In genomic region chr11:26584818-26585217, GRCh38 we compare ENCODE assay signal across 19 cellular contexts. TPM values are rescaled to one million over a fixed set of nuclear protein-coding genes. Genes with fewer than 3 reads are reported as not detected.
DNase-seq lines count a peak whose midpoint lies in the region; ATAC-seq, FAIRE-seq and TF ChIP-seq lines count a peak whose summit lies in the region.
"Had no signal": no experiment of that assay in that cellular context is flagged by ENCODE, and none has a peak within 500 bp of the region (broad histone marks: within the 10 kb centered on the region; RNA-seq: fewer than 3 reads in every experiment).

No MANE protein-coding gene starts in this region.

- in situ Hi-C loops in GM13977 (cut with MboI; ENCODE audit: low pct_unique_long_range_greater_than_20kb, low sequenced_read_pairs, unreplicated experiment): no loop called here
- in situ Hi-C loops in GM12878 (cut with MboI): no loop called here

- no peak overlapping the region for H3K4me2 ChIP-seq in GM12878 (ENCODE audit: control insufficient read depth, insufficient read depth)
- H3K4me2 ChIP-seq: KMS-11 had no signal

- no peaks in the 10 kb centered on the region for H3K36me3 Mint-ChIP-seq in activated CD4-positive, alpha-beta T cell treated with anti-CD3 and anti-CD28 coated beads for 36 hours (ENCODE audit: low read depth)

- H3K4me3 Mint-ChIP-seq in activated CD4-positive, alpha-beta T cell treated with anti-CD3 and anti-CD28 coated beads for 36 hours: no peak overlapping the region
- H3K4me3 Mint-ChIP-seq: T-helper 17 cell had no signal

- no peak overlapping the region for H3K27ac ChIP-seq in GM12878 (ENCODE audit: control insufficient read depth, insufficient read depth)
- H3K27ac ChIP-seq: KMS-11, SJCRH30 had no signal

- FAIRE-seq in GM12878 (lab: Jason Lieb, UNC): no peak
- FAIRE-seq: GM18507, H1 had no signal

- POLR2A ChIA-PET in GM12878 (lab: Charles Lee): interaction anchor here (0.9 to 1.3 kb wide), 2 partner anchors 13 to 27 kb away, joined by 3 to 12 read pairs; partner anchors contain the start of gene MUC15
- POLR2A ChIA-PET in activated CD4-positive, alpha-beta T cell treated with anti-CD3 and anti-CD28 coated beads for 36 hours (lab: Charles Lee): no interaction called here

- H3K79me2 ChIP-seq in GM12878 (ENCODE audit: control insufficient read depth, insufficient read depth, low read length): no peaks in the 10 kb centered on the region

- H3K4me3 ChIP-seq in GM12878: no peak overlapping the region
- no peak overlapping the region for H3K4me3 ChIP-seq in mucosa of descending colon
- H3K4me3 ChIP-seq: SJCRH30 had no signal

- no peaks in the 10 kb centered on the region for H3K27me3 Mint-ChIP-seq in activated CD4-positive, alpha-beta T cell treated with anti-CD3 and anti-CD28 coated beads for 36 hours
- H3K27me3 Mint-ChIP-seq: T-helper 17 cell had no signal

- H3K36me3 ChIP-seq in GM12878 (ENCODE audit: control insufficient read depth in 2 of 2, insufficient read depth in 2 of 2, low read length in 1 of 2): no peaks in the 10 kb centered on the region
- no peaks in the 10 kb centered on the region for H3K36me3 ChIP-seq in mucosa of descending colon (ENCODE audit: low read depth)
- H3K36me3 ChIP-seq: SJCRH30 had no signal

- no TSS peak for BruUV-seq in GM12878 (replicated peaks; lab: Mats Ljungman, UMichigan)

- H4K20me1 ChIP-seq in GM12878 (ENCODE audit: control insufficient read depth, insufficient read depth): no peaks in the 10 kb centered on the region

- TF ChIP-seq CTCF in GM13977 (IDR thresholded peaks at IDR 0.05; ENCODE audit: extremely low read depth, insufficient read depth, missing control alignments) (no peak), GM12878 (IDR thresholded peaks at IDR 0.05 in 2 of 3, conservative IDR thresholded peaks at IDR 0.05 in 1 of 3; ENCODE audit: control insufficient read depth in 2 of 3, extremely low read depth in 1 of 3, insufficient read depth in 1 of 3, low read depth in 3 of 3, low read length in 3 of 3) (no peak), mucosa of descending colon (IDR thresholded peaks at IDR 0.05) (no peak)

- no peaks in the 10 kb centered on the region for H3K9me3 Mint-ChIP-seq in activated CD4-positive, alpha-beta T cell treated with anti-CD3 and anti-CD28 coated beads for 36 hours (ENCODE audit: low read depth)

- TF ChIP-seq EP300 in GM12878 (IDR thresholded peaks at IDR 0.05; ENCODE audit: borderline replicate concordance in 1 of 2, control insufficient read depth in 1 of 2, low read depth in 2 of 2, low read length in 2 of 2): no peak

- H3K9me3 ChIP-seq in GM12878 (replicated peaks; ENCODE audit: control insufficient read depth, insufficient read depth, low read length) (no peaks in the 10 kb centered on the region), mucosa of descending colon (no peaks in the 10 kb centered on the region)
- H3K9me3 ChIP-seq: SJCRH30 had no signal

- H3K27ac Mint-ChIP-seq in activated CD4-positive, alpha-beta T cell treated with anti-CD3 and anti-CD28 coated beads for 36 hours: no peak overlapping the region
- H3K27ac Mint-ChIP-seq: T-helper 17 cell had no signal

- CTCF ChIA-PET in GM12878 (lab: Yijun Ruan, JAX): interaction anchor here (1.0 to 1.4 kb wide), 2 partner anchors 27 to 57 kb away, joined by 3 to 4 read pairs; no protein-coding TSS in a partner anchor
- CTCF ChIA-PET in activated CD4-positive, alpha-beta T cell treated with anti-CD3 and anti-CD28 coated beads for 36 hours (lab: Charles Lee): no interaction called here

- ATAC-seq in GM12878 (peak; percentile 85), mucosa of descending colon (peak; percentile 40), HG03342 (IDR thresholded peaks at IDR 0.05; ENCODE audit: unreplicated experiment) (no peak)
- ATAC-seq in activated CD4-positive, alpha-beta T cell treated with anti-CD3 and anti-CD28 coated beads for 36 hours: no peak
- ATAC-seq: T-helper 17 cell had no signal

- TF ChIP-seq RAD21 in GM12878 (IDR thresholded peaks at IDR 0.05; ENCODE audit: insufficient read depth, low read depth, low read length): no peak

- no peak for TF ChIP-seq POLR2A in GM12878 (IDR thresholded peaks at IDR 0.05; ENCODE audit: low read depth, low read length)

- SMC1A ChIA-PET in GM12878 (lab: Charles Lee; ENCODE audit: uncharacterized antibody, unreplicated experiment): interaction anchor here (0.8 to 1.5 kb wide), 15 partner anchors 9 to 112 kb away, joined by 3 to 16 read pairs (median 3); partner anchors contain the start of gene MUC15

- H3K4me1 ChIP-seq in GM12878 (ENCODE audit: control insufficient read depth, insufficient read depth, low read length) (no peaks in the 10 kb centered on the region), mucosa of descending colon (ENCODE audit: low read depth) (no peaks in the 10 kb centered on the region)
- H3K4me1 ChIP-seq: SJCRH30 had no signal

- H3K9ac ChIP-seq in GM12878 (ENCODE audit: control insufficient read depth, insufficient read depth, low read length): no peak overlapping the region
- H3K9ac ChIP-seq: KMS-11 had no signal

- intact Hi-C loops in GM12878 (cut with micrococcal nuclease; ENCODE audit: unreplicated experiment) (no loop called here), mucosa of descending colon (cut with DNase I, micrococcal nuclease) (no loop called here)
- intact Hi-C loops in activated CD4-positive, alpha-beta T cell treated with anti-CD3 and anti-CD28 coated beads for 36 hours (cut with DNase I, micrococcal nuclease): no loop called here

- H2AFZ ChIP-seq in GM12878 (ENCODE audit: control insufficient read depth, low read depth, low read length): no peak overlapping the region

- no peaks in the 10 kb centered on the region for H3K27me3 ChIP-seq in GM12878 (replicated peaks in 1 of 2; ENCODE audit: control insufficient read depth in 2 of 2, insufficient read depth in 2 of 2, low read length in 1 of 2)

- DNase-seq in DMS53 (lab: John Stamatoyannopoulos, UW): peak; percentile 91
- peak; percentile 10 for DNase-seq in GM13977 (ENCODE audit: low spot score)
- DNase-seq in GM12878 (ENCODE audit: low read depth, low spot score): no peak
- DNase-seq in mucosa of descending colon: no peak
- no peak for DNase-seq in activated CD4-positive, alpha-beta T cell treated with anti-CD3 and anti-CD28 coated beads for 36 hours
- no peak for DNase-seq in hepatic stellate cell (ENCODE audit: low spot score)
- DNase-seq: DMS79; NCI-H1092; NCI-H187; NCI-H446; NK-92 treated with Interleukin-12 subunit alpha and Interleukin-12 subunit beta, amount 100 ng/mL, for 24 hours; OCI-M1; SJCRH30; T-helper 17 cell had no signal

- RAD21 ChIA-PET in GM12878 (lab: Charles Lee; ENCODE audit: unreplicated experiment): interaction anchor here (0.8 to 1.4 kb wide), 8 partner anchors 8 to 44 kb away, joined by 3 to 8 read pairs (median 5); no protein-coding TSS in a partner anchor

- no peaks in the 10 kb centered on the region for H3K4me1 Mint-ChIP-seq in activated CD4-positive, alpha-beta T cell treated with anti-CD3 and anti-CD28 coated beads for 36 hours
- H3K4me1 Mint-ChIP-seq: T-helper 17 cell had no signal

TF ChIP-seq in GM12878, 131 proteins besides CTCF, POLR2A, EP300 and RAD21 (continues in another document):
- no peak for TF ChIP-seq RFX5 (IDR thresholded peaks at IDR 0.05; ENCODE audit: low read depth, low read length)
- no peak for TF ChIP-seq KAT2A (conservative IDR thresholded peaks at IDR 0.05; ENCODE audit: control insufficient read depth, low read depth, low read length)
- TF ChIP-seq RELB (IDR thresholded peaks at IDR 0.05; ENCODE audit: low read depth): peak; percentile 78
- no peak for TF ChIP-seq RB1 (IDR thresholded peaks at IDR 0.05; ENCODE audit: borderline replicate concordance)
- TF ChIP-seq SP1 (IDR thresholded peaks at IDR 0.05; ENCODE audit: low read depth, low read length): no peak
- TF ChIP-seq MTA3 (IDR thresholded peaks at IDR 0.05; ENCODE audit: borderline replicate concordance, low read length): no peak
- peak; percentile 49; the same call in 1 of the 2 replicates for TF ChIP-seq IKZF1 (conservative IDR thresholded peaks at IDR 0.05)
- no peak for TF ChIP-seq SIX5 (IDR thresholded peaks at IDR 0.05; ENCODE audit: low read depth, low read length, severe bottlenecking)

RNA-seq across cellular contexts. Expression of gene MUC15, which starts 12.8 kb away (rescaled TPM):
- 0.40 TPM in 1 of 2 replicates, not detected in the other for total RNA-seq in GM12878 (2013; cell fraction: nucleolus; rRNA removed)
- total RNA-seq in GM12878 (2014; rRNA removed) (0.05 TPM in 1 of 2 replicates, not detected in the other), GM12878 (2014; rRNA removed; fragmentation: Illumina TruSeq; extraction: Trizol) (0.05 TPM in 1 of 2 replicates, not detected in the other), GM12878 (2021) (0.15 TPM in 1 of 2 replicates, not detected in the other), mucosa of descending colon (not detected)
- polyA plus RNA-seq in GM12878 (2011; ENCODE audit: low read depth): not detected
- polyA plus RNA-seq in GM12878 (2011; rRNA removed) (0.86 and 1.4 TPM in 2 replicates), GM12878 (2014; fragmentation: Illumina TruSeq; extraction: Trizol) (0.03 TPM in 1 of 2 replicates, not detected in the other), GM12878 (2014; fragmentation: Nextera tagmentation; extraction: Ambion mirVana) (not detected), GM12878 (2014; rRNA removed) (0.03 TPM in 1 of 2 replicates, not detected in the other), GM12878 (2016; fragmentation: Nextera tagmentation; extraction: Ambion mirVana) (not detected)
- polyA plus RNA-seq in GM12878 (2011; cell fraction: cytosol; rRNA removed): 0.19 and 0.27 TPM in 2 replicates
- 1.5 and 2.8 TPM in 2 replicates for polyA plus RNA-seq in GM12878 (2011; cell fraction: nucleus; rRNA removed)
- polyA plus RNA-seq in GM12878 (2012): not detected in 2 replicates
- polyA minus RNA-seq in GM12878 (2011; rRNA and poly(A)+ RNA removed): 0.29 and 0.31 TPM in 2 replicates
- polyA minus RNA-seq in GM12878 (2011; cell fraction: cytosol; rRNA and poly(A)+ RNA removed): not detected in 2 replicates
- polyA minus RNA-seq in GM12878 (2011; cell fraction: nucleus; rRNA and poly(A)+ RNA removed): 0.29 and 0.48 TPM in 2 replicates
- not detected for total RNA-seq in activated CD4-positive, alpha-beta T cell treated with anti-CD3 and anti-CD28 coated beads for 36 hours
- total RNA-seq: G401, H1, SJCRH30, T-helper 17 cell had no signal
- polyA plus RNA-seq: H1 had no signal

Comparison
In these comparisons a context has a peak if more than half of its experiments do, and no peak if none do; other contexts are left out.
1. DNase-seq: peak in DMS53 (single experiment) and GM13977 (single experiment); none in GM12878 (single experiment), mucosa of descending colon (0 of 3), activated CD4-positive, alpha-beta T cell treated with anti-CD3 and anti-CD28 coated beads for 36 hours (single experiment) and hepatic stellate cell (single experiment).
2. ATAC-seq: peak in GM12878 (single experiment) and mucosa of descending colon (single experiment); none in activated CD4-positive, alpha-beta T cell treated with anti-CD3 and anti-CD28 coated beads for 36 hours (single experiment) and HG03342 (single experiment).